ENCODE assay signal across 10 cellular contexts in the genomic region with DNA sequence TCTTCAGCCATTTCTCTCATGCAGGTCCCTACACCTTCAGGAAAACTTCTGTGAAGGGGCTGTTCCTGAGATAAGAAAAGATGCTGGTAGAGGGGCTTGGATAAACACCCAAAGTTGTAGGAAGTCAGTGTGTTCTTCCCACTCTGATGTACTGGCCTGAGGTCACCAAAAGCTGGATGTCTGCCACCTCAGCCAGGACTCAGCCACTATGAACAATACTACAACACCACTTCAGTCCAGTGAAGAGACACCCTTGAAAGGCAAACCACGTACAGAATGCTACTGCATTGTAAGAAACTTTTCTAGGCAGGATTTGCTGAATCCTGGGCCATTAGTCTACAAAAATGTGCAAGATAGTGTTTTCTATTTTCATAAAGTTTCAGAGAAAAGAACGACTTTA. TPM values are rescaled to one million over a fixed set of nuclear protein-coding genes. Genes with fewer than 3 reads are reported as not detected.
A peak's percentile ranks its signal among the peaks of the same experiment; 100 is the strongest.
DNase-seq lines count a peak whose midpoint lies in the region; ATAC-seq and TF ChIP-seq lines count a peak whose summit lies in the region.
"Had no signal": no experiment of that assay in that cellular context is flagged by ENCODE, and none has a peak within 500 bp of the region (broad histone marks: within the 10 kb centered on the region; RNA-seq: fewer than 3 reads in every experiment).

No MANE protein-coding gene starts in this region.

- H3K9me3 ChIP-seq in SK-N-SH: no peaks in the 10 kb centered on the region
- no peaks in the 10 kb centered on the region for H3K9me3 ChIP-seq in breast epithelium
- no peaks in the 10 kb centered on the region for H3K9me3 ChIP-seq in upper lobe of right lung
- no peaks in the 10 kb centered on the region for H3K9me3 ChIP-seq in MM.1S (replicated peaks; ENCODE audit: insufficient read depth, low read length)
- H3K9me3 ChIP-seq: BE2C had no signal

- ATAC-seq in SK-N-SH treated with all-trans-retinoic acid at 6 μM for 48 hours (no peak), upper lobe of right lung (peak; percentile 20), HG02970 (IDR thresholded peaks at IDR 0.05; ENCODE audit: low FRiP score, unreplicated experiment) (no peak)

- H2AFZ ChIP-seq in SK-N-SH (ENCODE audit: low read depth) (no peak overlapping the region), MM.1S (ENCODE audit: low read length) (no peak overlapping the region)

- H3K27me3 ChIP-seq in SK-N-SH (ENCODE audit: insufficient read depth): no peaks in the 10 kb centered on the region
- no peaks in the 10 kb centered on the region for H3K27me3 ChIP-seq in breast epithelium
- H3K27me3 ChIP-seq in upper lobe of right lung: no peaks in the 10 kb centered on the region
- H3K27me3 ChIP-seq in MM.1S (replicated peaks; ENCODE audit: insufficient read depth, low read length): 0 out of 2 replicates have a peak, but pooled peaks cover 5% of the 10 kb centered on the region

- no peaks in the 10 kb centered on the region for H3K36me3 Mint-ChIP-seq in activated CD4-positive, alpha-beta memory T cell treated with anti-CD3 and anti-CD28 coated beads for 36 hours

- peaks cover 45% of the 10 kb centered on the region for H3K27me3 Mint-ChIP-seq in activated CD4-positive, alpha-beta memory T cell treated with anti-CD3 and anti-CD28 coated beads for 36 hours

- TF ChIP-seq CTCF in SK-N-SH (IDR thresholded peaks at IDR 0.05) (no peak), breast epithelium (IDR thresholded peaks at IDR 0.05) (no peak), upper lobe of right lung (IDR thresholded peaks at IDR 0.05) (no peak), MM.1S (IDR thresholded peaks at IDR 0.05; ENCODE audit: low read length) (no peak)

- TF ChIP-seq RAD21 in SK-N-SH (IDR thresholded peaks at IDR 0.05; ENCODE audit: low read length): no peak

- TF ChIP-seq POLR2A in breast epithelium (IDR thresholded peaks at IDR 0.05): no peak

- H3K9ac ChIP-seq in SK-N-SH (peak overlapping the region; percentile 95; the same call in 1 of the 2 replicates), MM.1S (ENCODE audit: low read length) (no peak overlapping the region)

- peaks cover 59% of the 10 kb centered on the region for H4K20me1 ChIP-seq in SK-N-SH (ENCODE audit: insufficient read depth)
- H4K20me1 ChIP-seq in MM.1S (ENCODE audit: insufficient read depth, low read length): no peaks in the 10 kb centered on the region

- no peak overlapping the region for H3K27ac Mint-ChIP-seq in activated CD4-positive, alpha-beta memory T cell treated with anti-CD3 and anti-CD28 coated beads for 36 hours
- H3K27ac Mint-ChIP-seq: activated naive CD4-positive, alpha-beta T cell treated with anti-CD3 and anti-CD28 coated beads for 36 hours had no signal

- TF ChIP-seq EP300 in SK-N-SH (IDR thresholded peaks at IDR 0.05; ENCODE audit: borderline replicate concordance in 1 of 2, low read depth in 1 of 2, low read length in 1 of 2): no peak

- H3K4me2 ChIP-seq in SK-N-SH (peak overlapping the region; percentile 84), MM.1S (ENCODE audit: low read depth, low read length) (no peak overlapping the region)

- H3K79me2 ChIP-seq in SK-N-SH (ENCODE audit: insufficient read depth) (peaks cover 74% of the 10 kb centered on the region), MM.1S (ENCODE audit: low read length) (no peaks in the 10 kb centered on the region)

- peak overlapping the region in 1 of 2 experiments; percentile 98; a peak in 1 of 4 replicates for H3K27ac ChIP-seq in SK-N-SH (ENCODE audit: low read depth in 2 of 2, low read length in 1 of 2)
- H3K27ac ChIP-seq in breast epithelium: peak overlapping the region; percentile 98 to 99
- no peak overlapping the region for H3K27ac ChIP-seq in upper lobe of right lung
- no peak overlapping the region for H3K27ac ChIP-seq in MM.1S (ENCODE audit: low read length)

- H3K4me3 Mint-ChIP-seq in activated CD4-positive, alpha-beta memory T cell treated with anti-CD3 and anti-CD28 coated beads for 36 hours: no peak overlapping the region
- H3K4me3 Mint-ChIP-seq: activated naive CD4-positive, alpha-beta T cell treated with anti-CD3 and anti-CD28 coated beads for 36 hours had no signal

- H3K4me1 Mint-ChIP-seq in activated CD4-positive, alpha-beta memory T cell treated with anti-CD3 and anti-CD28 coated beads for 36 hours (ENCODE audit: low read depth): peaks cover 2% of the 10 kb centered on the region

- POLR2A ChIA-PET in SK-N-SH (lab: Yijun Ruan, JAX): no interaction called here
- POLR2A ChIA-PET in activated CD4-positive, alpha-beta memory T cell treated with anti-CD3 and anti-CD28 coated beads for 36 hours (lab: Charles Lee): no interaction called here

- H3K4me3 ChIP-seq in SK-N-SH (ENCODE audit: low read depth in 2 of 2, low read length in 1 of 2) (peak overlapping the region; percentile 73 to 81; a peak in 3 of 4 replicates), breast epithelium (peak overlapping the region in 2 of 3 donors; percentile 87 to 96), upper lobe of right lung (peak overlapping the region; percentile 75), MM.1S (ENCODE audit: low read length) (no peak overlapping the region)

- intact Hi-C loops in breast epithelium (cut with DNase I; ENCODE audit: low total_unique reads) (no loop called here), upper lobe of right lung (cut with DNase I) (no loop called here)
- intact Hi-C loops in activated CD4-positive, alpha-beta memory T cell treated with anti-CD3 and anti-CD28 coated beads for 36 hours (cut with micrococcal nuclease): no loop called here

- H3K36me3 ChIP-seq in SK-N-SH (replicated peaks in 1 of 2; ENCODE audit: control insufficient read depth in 1 of 2, insufficient read depth in 2 of 2, low read length in 1 of 2) (peaks cover 9 to 11% of the 10 kb centered on the region in 2 experiments), breast epithelium (no peaks in the 10 kb centered on the region), upper lobe of right lung (no peaks in the 10 kb centered on the region), MM.1S (replicated peaks; ENCODE audit: insufficient read depth, low read length) (no peaks in the 10 kb centered on the region)
- H3K36me3 ChIP-seq: BE2C had no signal

- H3F3A ChIP-seq in SK-N-SH (replicated peaks; ENCODE audit: insufficient read depth) (peaks cover 16% of the 10 kb centered on the region), MM.1S (ENCODE audit: insufficient read depth, low read length) (no peaks in the 10 kb centered on the region)

- DNase-seq in SK-N-SH: no peak
- DNase-seq in breast epithelium (ENCODE audit: low spot score in 2 of 2): peak in 1 of 2 donors; percentile 65
- DNase-seq in kidney tubule cell (ENCODE audit: low spot score): peak; percentile 70
- DNase-seq in upper lobe of right lung: no peak
- no peak for DNase-seq in activated CD4-positive, alpha-beta memory T cell treated with anti-CD3 and anti-CD28 coated beads for 36 hours
- no peak for DNase-seq in MM.1S
- DNase-seq: activated naive CD4-positive, alpha-beta T cell treated with anti-CD3 and anti-CD28 coated beads for 36 hours; BE2C had no signal

- H3K9me3 Mint-ChIP-seq in activated CD4-positive, alpha-beta memory T cell treated with anti-CD3 and anti-CD28 coated beads for 36 hours: no peaks in the 10 kb centered on the region
- H3K9me3 Mint-ChIP-seq: activated naive CD4-positive, alpha-beta T cell treated with anti-CD3 and anti-CD28 coated beads for 36 hours had no signal

- H3K4me1 ChIP-seq in SK-N-SH (ENCODE audit: control insufficient read depth in 1 of 2, insufficient read depth in 2 of 2, low read depth in 1 of 2, low read length in 1 of 2) (peaks cover 20 to 28% of the 10 kb centered on the region in 2 experiments), breast epithelium (peaks cover 0 to 5% of the 10 kb centered on the region in 2 donors), upper lobe of right lung (peaks cover 11% of the 10 kb centered on the region), MM.1S (ENCODE audit: low read length) (no peaks in the 10 kb centered on the region)
- H3K4me1 ChIP-seq: BE2C had no signal

- WGBS in SK-N-SH (ENCODE audit: low lambda C conversion rate): 54% methylated on average over 2 of the region's 2 CpGs

- no peaks in the 10 kb centered on the region for H3K9me2 ChIP-seq in SK-N-SH
- no peaks in the 10 kb centered on the region for H3K9me2 ChIP-seq in MM.1S (replicated peaks; ENCODE audit: insufficient read depth, low read length)

- CTCF ChIA-PET in SK-N-SH (lab: Yijun Ruan, JAX): interaction anchor here (0.9 to 4.6 kb wide), 4 partner anchors 9 to 216 kb away, joined by 4 to 17 read pairs (median 5); no protein-coding TSS in a partner anchor
- CTCF ChIA-PET in activated CD4-positive, alpha-beta memory T cell treated with anti-CD3 and anti-CD28 coated beads for 36 hours (lab: Charles Lee): interaction anchor here (1.6 kb wide), 1 partner anchor 217 kb away, joined by 6 read pairs; no protein-coding TSS in a partner anchor

TF ChIP-seq in SK-N-SH, 30 proteins besides CTCF, POLR2A, EP300 and RAD21 (continues in another document):
- TF ChIP-seq, protein P1, sequence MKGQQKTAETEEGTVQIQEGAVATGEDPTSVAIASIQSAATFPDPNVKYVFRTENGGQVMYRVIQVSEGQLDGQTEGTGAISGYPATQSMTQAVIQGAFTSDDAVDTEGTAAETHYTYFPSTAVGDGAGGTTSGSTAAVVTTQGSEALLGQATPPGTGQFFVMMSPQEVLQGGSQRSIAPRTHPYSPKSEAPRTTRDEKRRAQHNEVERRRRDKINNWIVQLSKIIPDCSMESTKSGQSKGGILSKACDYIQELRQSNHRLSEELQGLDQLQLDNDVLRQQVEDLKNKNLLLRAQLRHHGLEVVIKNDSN (IDR thresholded peaks at IDR 0.05; ENCODE audit: borderline replicate concordance, low read depth): no peak

TF ChIP-seq in SK-N-SH treated with all-trans-retinoic acid at 6 μM for 48 hours, 23 proteins besides CTCF, POLR2A, EP300 and RAD21:
- TF ChIP-seq CSDC2 (CRISPR knock-in tag; IDR thresholded peaks at IDR 0.05) (no peak), ZNF565 (CRISPR knock-in tag; conservative IDR thresholded peaks at IDR 0.05; ENCODE audit: low read depth) (no peak), PPARA (CRISPR knock-in tag; IDR thresholded peaks at IDR 0.05; ENCODE audit: borderline replicate concordance) (no peak), ISL1 (CRISPR knock-in tag; IDR thresholded peaks at IDR 0.05) (no peak)

RNA-seq across cellular contexts. Expression of a gene that starts 2.4 kb away (rescaled TPM):
- 12.8 and 14.3 TPM in 2 replicates for polyA plus RNA-seq in SK-N-SH (2012; rRNA removed)
- polyA plus RNA-seq in SK-N-SH (2012; cell fraction: cytosol; rRNA removed): 11.9 and 13.3 TPM in 2 replicates
- polyA plus RNA-seq in SK-N-SH (2012; cell fraction: nucleus; rRNA removed): 14.0 and 17.8 TPM in 2 replicates
- 10 to 100 TPM; 30.4 to 57.4 (median 49.5) TPM for total RNA-seq in breast epithelium
- total RNA-seq in upper lobe of right lung: 43.7 TPM
- 1 to 10 TPM; 1.0 to 1.1 TPM for total RNA-seq in activated CD4-positive, alpha-beta memory T cell treated with anti-CD3 and anti-CD28 coated beads for 36 hours

RNA-seq across cellular contexts. Expression of a gene that starts 54.0 kb away (rescaled TPM):
- 14.5 and 14.9 TPM in 2 replicates for polyA plus RNA-seq in SK-N-SH (2012; rRNA removed)
- 18.1 and 23.0 TPM in 2 replicates for polyA plus RNA-seq in SK-N-SH (2012; cell fraction: cytosol; rRNA removed)
- polyA plus RNA-seq in SK-N-SH (2012; cell fraction: nucleus; rRNA removed): 7.3 and 15.6 TPM in 2 replicates
- 1 to 10 TPM; 1.3 to 4.0 (median 1.9) TPM for total RNA-seq in breast epithelium
- 1.5 TPM for total RNA-seq in upper lobe of right lung
- 10 to 100 TPM; 92.4 to 97.3 TPM for total RNA-seq in activated CD4-positive, alpha-beta memory T cell treated with anti-CD3 and anti-CD28 coated beads for 36 hours

Comparison
In these comparisons a context has a peak if more than half of its experiments do, and no peak if none do; other contexts are left out.
1. H3K27ac ChIP-seq: peak in breast epithelium (2 of 2); none in upper lobe of right lung (single experiment) and MM.1S (single experiment).
2. RNA of a gene that starts 2.4 kb away (total RNA-seq): 30.4 to 57.4 TPM in breast epithelium and 43.7 TPM in upper lobe of right lung (single experiment); 1.0 to 1.1 TPM in activated CD4-positive, alpha-beta memory T cell treated with anti-CD3 and anti-CD28 coated beads for 36 hours; every median in the first group is over 10 times any median in the second.
3. RNA of a gene that starts 54.0 kb away (total RNA-seq): 92.4 to 97.3 TPM in activated CD4-positive, alpha-beta memory T cell treated with anti-CD3 and anti-CD28 coated beads for 36 hours; 1.3 to 4.0 TPM in breast epithelium and 1.5 TPM in upper lobe of right lung (single experiment); every median in the first group is over 10 times any median in the second.